16 cellular contexts compared by ENCODE assay signal in genomic region chr12:103504606-103505005, GRCh38. TPM values are rescaled to one million over a fixed set of nuclear protein-coding genes. Genes with fewer than 3 reads are reported as not detected.
"Had no signal": no experiment of that assay in that cellular context is flagged by ENCODE, and none has a peak within 500 bp of the region (broad histone marks: within the 10 kb centered on the region; RNA-seq: fewer than 3 reads in every experiment).

No MANE protein-coding gene starts in this region.

- H3K27me3 ChIP-seq: body of pancreas, colonic mucosa, esophagus muscularis mucosa, left lung, transverse colon had no signal

- H3K4me1 ChIP-seq: body of pancreas, colonic mucosa, esophagus muscularis mucosa, left lung, pancreas, transverse colon had no signal

- H3K27ac Mint-ChIP-seq: naive thymus-derived CD4-positive, alpha-beta T cell had no signal

- H3K27ac ChIP-seq: body of pancreas, colonic mucosa, esophagus muscularis mucosa, left lung, pancreas, transverse colon had no signal

- H3K9me3 Mint-ChIP-seq: memory B cell; naive thymus-derived CD4-positive, alpha-beta T cell; T-helper 2 cell treated with Interferon-gamma antibody and Interleukin-4, amounts not matched to agents 5 μg/mL and 100 μg/mL, for 36 hours had no signal

- H3K36me3 ChIP-seq: colonic mucosa, esophagus muscularis mucosa, left lung, pancreas, transverse colon had no signal

- ATAC-seq: body of pancreas had no signal

- H3K4me3 ChIP-seq: body of pancreas, colonic mucosa, esophagus muscularis mucosa, left lung, mucosa of descending colon, pancreas, transverse colon had no signal

- H3K4me3 Mint-ChIP-seq: activated CD8-positive, alpha-beta memory T cell treated with anti-CD3 and anti-CD28 coated beads, Interleukin-2, amount 10 ng/mL, durations not matched to agents 7 days and 5 days; memory B cell; T-helper 2 cell treated with Interferon-gamma antibody and Interleukin-4, amounts not matched to agents 5 μg/mL and 100 μg/mL, for 36 hours had no signal

- H3K36me3 Mint-ChIP-seq: activated CD8-positive, alpha-beta memory T cell treated with anti-CD3 and anti-CD28 coated beads, Interleukin-2, amount 10 ng/mL, durations not matched to agents 7 days and 5 days; memory B cell had no signal

- DNase-seq: amniotic stem cell, hippocampal formation, kidney, left lung had no signal

- H3K9me3 ChIP-seq: body of pancreas, colonic mucosa, esophagus muscularis mucosa, left lung, mucosa of descending colon, pancreas, transverse colon had no signal

- H3K27me3 Mint-ChIP-seq: memory B cell had no signal

RNA-seq across cellular contexts. Expression of gene C12orf42, which starts 8.8 kb away (rescaled TPM):
- total RNA-seq: body of pancreas, colonic mucosa, esophagus muscularis mucosa, glomerular endothelial cell, left lung, pancreas, renal cortical epithelial cell had no signal
- polyA plus RNA-seq: pancreas had no signal
